22 cellular contexts compared by ENCODE assay signal in genomic region chr20:56574531-56575142, GRCh38. TPM values are rescaled to one million over a fixed set of nuclear protein-coding genes. Genes with fewer than 3 reads are reported as not detected.
A peak's percentile ranks its signal among the peaks of the same experiment; 100 is the strongest.
DNase-seq lines count a peak whose midpoint lies in the region; ATAC-seq, FAIRE-seq and TF ChIP-seq lines count a peak whose summit lies in the region.
"Had no signal": no experiment of that assay in that cellular context is flagged by ENCODE, and none has a peak within 500 bp of the region (broad histone marks: within the 10 kb centered on the region; RNA-seq: fewer than 3 reads in every experiment).

No MANE protein-coding gene starts in this region.

- 65 to 75% (median 73%) methylated on average over 7 to 10 of the region's 10 CpGs for WGBS in spleen, 5 donors

- TF ChIP-seq CTCF in HCT116 (IDR thresholded peaks at IDR 0.05 in 2 of 3, conservative IDR thresholded peaks at IDR 0.05 in 1 of 3; ENCODE audit: borderline replicate concordance in 1 of 3, insufficient read depth in 1 of 3, low read depth in 2 of 3, low read length in 2 of 3) (no peak), WERI-Rb-1 (IDR thresholded peaks at IDR 0.05; ENCODE audit: low read depth, low read length) (no peak), foreskin keratinocyte (conservative IDR thresholded peaks at IDR 0.05) (no peak), spleen (IDR thresholded peaks at IDR 0.05 in 8 of 11, conservative IDR thresholded peaks at IDR 0.05 in 3 of 11) (no peak)

- no peak for FAIRE-seq in HTR-8/SVneo (lab: Jason Lieb, UNC)

- H3K4me3 ChIP-seq in HCT116 (replicated peaks in 1 of 2; ENCODE audit: low read depth in 1 of 2, low read length in 2 of 2) = no peak overlapping the region
- H3K4me3 ChIP-seq in WERI-Rb-1 (ENCODE audit: low read depth, low read length) = no peak overlapping the region
- H3K4me3 ChIP-seq in spleen = no peak overlapping the region
- H3K4me3 ChIP-seq in effector memory CD4-positive, alpha-beta T cell (ENCODE audit: insufficient read depth, low read depth, low read length, poor library complexity, severe bottlenecking) = no peak overlapping the region
- H3K4me3 ChIP-seq: heart left ventricle, lower lobe of right lung had no signal

- no peak for TF ChIP-seq POLR2A in HCT116 (IDR thresholded peaks at IDR 0.05; ENCODE audit: borderline replicate concordance, extremely low read depth, insufficient read depth, insufficient read length)
- TF ChIP-seq POLR2A in spleen (IDR thresholded peaks at IDR 0.05) = no peak

- peak overlapping the region; percentile 36 for H3K4me2 ChIP-seq in HCT116 (ENCODE audit: low read length)

- no peak overlapping the region for H3K9ac ChIP-seq in HCT116 (ENCODE audit: low read length)

- H3K4me1 ChIP-seq in HCT116 (ENCODE audit: control insufficient read depth in 1 of 2, insufficient read depth in 2 of 2, low read length in 2 of 2) (peaks cover 4 to 27% of the 10 kb centered on the region in 2 experiments; a peak in 2 of 4 replicates), foreskin keratinocyte (no peaks in the 10 kb centered on the region), spleen (no peaks in the 10 kb centered on the region)
- H3K4me1 ChIP-seq in effector memory CD4-positive, alpha-beta T cell (ENCODE audit: control insufficient read depth, insufficient read depth, low read length, poor library complexity, severe bottlenecking) = no peaks in the 10 kb centered on the region
- H3K4me1 ChIP-seq: heart left ventricle, lower lobe of right lung had no signal

- CTCF ChIA-PET in HCT116 (lab: Charles Lee) = no interaction called here

- H2AFZ ChIP-seq in HCT116 (ENCODE audit: low read depth, low read length, poor library complexity, severe bottlenecking) = peak overlapping the region; percentile 35

- RAD21 ChIA-PET in HCT116 (lab: Charles Lee; ENCODE audit: low non-redundant PET in 1 of 2, low total read pairs in 2 of 2, uncharacterized antibody in 2 of 2, unreplicated experiment in 2 of 2) = no interaction called here

- H3K36me3 ChIP-seq in HCT116 (ENCODE audit: control insufficient read depth in 1 of 2, insufficient read depth in 2 of 2, low read length in 2 of 2) = no peaks in the 10 kb centered on the region
- H3K36me3 ChIP-seq in WERI-Rb-1 = no peaks in the 10 kb centered on the region
- H3K36me3 ChIP-seq in spleen = no peaks in the 10 kb centered on the region
- no peaks in the 10 kb centered on the region for H3K36me3 ChIP-seq in effector memory CD4-positive, alpha-beta T cell (ENCODE audit: control insufficient read depth, insufficient read depth, low read length)
- H3K36me3 ChIP-seq: heart left ventricle, lower lobe of right lung had no signal

- H3K79me2 ChIP-seq in HCT116 (ENCODE audit: insufficient read depth, low read length) = no peaks in the 10 kb centered on the region

- intact Hi-C loops in HCT116 (cut with micrococcal nuclease) = loop anchor here (5.0 kb wide), 1 partner anchor 1922 kb away; no protein-coding TSS in a partner anchor
- intact Hi-C loops in spleen (cut with DNase I; ENCODE audit: low total_unique reads) = no loop called here

- POLR2A ChIA-PET in HCT116 (lab: Charles Lee) = interaction anchor here (0.8 kb wide), 1 partner anchor 24 kb away, joined by 3 read pairs; no protein-coding TSS in a partner anchor

- H3K9me3 ChIP-seq in HCT116 (ENCODE audit: control insufficient read depth in 1 of 2, insufficient read depth in 1 of 2, low read depth in 1 of 2, low read length in 2 of 2) = no peaks in the 10 kb centered on the region
- H3K9me3 ChIP-seq in WERI-Rb-1 (ENCODE audit: severe bottlenecking) = no peaks in the 10 kb centered on the region
- peaks cover 0 to 5% (median 0%) of the 10 kb centered on the region in 8 donors for H3K9me3 ChIP-seq in spleen
- no peaks in the 10 kb centered on the region for H3K9me3 ChIP-seq in effector memory CD4-positive, alpha-beta T cell (ENCODE audit: control insufficient read depth, low read length)
- H3K9me3 ChIP-seq: heart left ventricle, lower lobe of right lung had no signal

- H3K27me3 ChIP-seq in HCT116 (ENCODE audit: insufficient read depth, low read length) (no peaks in the 10 kb centered on the region), WERI-Rb-1 (ENCODE audit: insufficient read depth, low read depth, severe bottlenecking) (peaks cover 13% of the 10 kb centered on the region), foreskin keratinocyte (no peaks in the 10 kb centered on the region), spleen (replicated peaks in 1 of 7) (peaks cover 0 to 21% (median 0%) of the 10 kb centered on the region in 7 donors)
- no peaks in the 10 kb centered on the region for H3K27me3 ChIP-seq in effector memory CD4-positive, alpha-beta T cell (replicated peaks; ENCODE audit: control insufficient read depth, insufficient read depth, low read length, poor library complexity, severe bottlenecking)
- H3K27me3 ChIP-seq: heart left ventricle had no signal

- BruUV-seq in HCT116 (replicated peaks; lab: Mats Ljungman, UMichigan) = no TSS peak

- ATAC-seq in HCT116 (peak; percentile 51; the same call in 1 of the 2 replicates), foreskin keratinocyte (peak; percentile 78), HG02852 (IDR thresholded peaks at IDR 0.05; ENCODE audit: unreplicated experiment) (no peak), HG02973 (IDR thresholded peaks at IDR 0.05; ENCODE audit: unreplicated experiment) (no peak)
- ATAC-seq: activated CD4-positive, alpha-beta T cell treated with anti-CD3 and anti-CD28 coated beads for 36 hours; activated T-cell treated with anti-CD3 and anti-CD28 coated beads, Interleukin-2, amount 50 U/mL, for 72 hours; heart left ventricle; lower lobe of right lung had no signal

- no peak overlapping the region for H3K27ac ChIP-seq in HCT116 (ENCODE audit: low read depth, low read length)
- H3K27ac ChIP-seq in WERI-Rb-1 = peak overlapping the region; percentile 74
- no peak overlapping the region for H3K27ac ChIP-seq in foreskin keratinocyte
- H3K27ac ChIP-seq in spleen = no peak overlapping the region
- H3K27ac ChIP-seq in effector memory CD4-positive, alpha-beta T cell (ENCODE audit: insufficient read depth, low read length, poor library complexity, severe bottlenecking) = no peak overlapping the region
- H3K27ac ChIP-seq: heart left ventricle, lower lobe of right lung had no signal

- DNase-seq in HCT116 (ENCODE audit: low read depth, low spot score) = no peak
- DNase-seq in WERI-Rb-1 = peak; percentile 13
- DNase-seq in foreskin keratinocyte = peak; percentile 58 to 85
- DNase-seq in spleen = peak; percentile 40
- DNase-seq in HTR-8/SVneo (ENCODE audit: insufficient read length, low spot score) = no peak
- no peak for DNase-seq in effector memory CD4-positive, alpha-beta T cell
- DNase-seq: activated CD4-positive, alpha-beta T cell treated with anti-CD3 and anti-CD28 coated beads for 36 hours; activated naive CD4-positive, alpha-beta T cell treated with anti-CD3 and anti-CD28 coated beads, Interleukin-2, amount 10 ng/mL, durations not matched to agents 7 days and 5 days; activated T-cell treated with anti-CD3 and anti-CD28 coated beads, Interleukin-2, amount 50 U/mL, for 72 hours; CD4-positive, CD25-positive, alpha-beta regulatory T cell; GF-D8; heart left ventricle; lower lobe of right lung; NCI-H1417; NCI-H69; nucleus accumbens; SHP77 had no signal

- H4K20me1 ChIP-seq in HCT116 (ENCODE audit: insufficient read depth) = no peaks in the 10 kb centered on the region

- H3K9me2 ChIP-seq in HCT116 (ENCODE audit: insufficient read depth) = no peaks in the 10 kb centered on the region

- no peak for TF ChIP-seq RAD21 in HCT116 (IDR thresholded peaks at IDR 0.05; ENCODE audit: low read depth)

TF ChIP-seq in HCT116, 20 proteins besides CTCF, POLR2A, EP300 and RAD21 (continues in another document):
- no peak for TF ChIP-seq CEBPB (IDR thresholded peaks at IDR 0.05; ENCODE audit: low read depth)
- no peak for TF ChIP-seq MAX (IDR thresholded peaks at IDR 0.05)
- no peak for TF ChIP-seq EGR1 (IDR thresholded peaks at IDR 0.05; ENCODE audit: low read depth)
- TF ChIP-seq POLR2AphosphoS5 (IDR thresholded peaks at IDR 0.05; ENCODE audit: low read depth, low read length) = no peak
- no peak for TF ChIP-seq FOSL1 (IDR thresholded peaks at IDR 0.05; ENCODE audit: low read depth)
- no peak for TF ChIP-seq ZBTB33 (IDR thresholded peaks at IDR 0.05; ENCODE audit: extremely low read depth, insufficient replicate concordance, low read length)
- no peak for TF ChIP-seq EZH2 (IDR thresholded peaks at IDR 0.05)

RNA-seq across cellular contexts. Expression of gene FAM209B, which starts 41.6 kb away (rescaled TPM):
- total RNA-seq in HCT116 (2021; ENCODE audit: unreplicated experiment) (not detected), foreskin keratinocyte (0.53 and 0.71 TPM in 2 replicates), spleen (1 to 10 TPM in 3 of 7 donors, under 1 TPM in 1, not detected in 3; 0.97 to 1.9 (median 1.6) TPM)
- polyA plus RNA-seq in HCT116 (2012) = 0.26 and 0.30 TPM in 2 replicates
- polyA plus RNA-seq in foreskin keratinocyte (0.40 and 0.54 TPM in 2 replicates), spleen (1 to 10 TPM; 1.4 to 5.8 (median 3.3) TPM)
- total RNA-seq: renal cortical epithelial cell, temporal lobe had no signal

RNA-seq across cellular contexts. Expression of gene FAM209A, which starts 50.1 kb away (rescaled TPM):
- total RNA-seq in HCT116 (2021; ENCODE audit: unreplicated experiment) (0.34 TPM), foreskin keratinocyte (0.31 TPM in 1 of 2 replicates, not detected in the other), spleen (1 to 10 TPM in 6 of 7 donors, not detected in 1; 1.2 to 4.3 (median 2.1) TPM)
- polyA plus RNA-seq in HCT116 (2012) = 0.29 and 0.34 TPM in 2 replicates
- polyA plus RNA-seq in foreskin keratinocyte (0.06 TPM in 1 of 2 replicates, not detected in the other), spleen (1 to 10 TPM in 2 of 3 donors, under 1 TPM in 1; 0.59 to 2.0 (median 1.1) TPM)
- total RNA-seq: renal cortical epithelial cell, temporal lobe had no signal
- polyA plus RNA-seq: heart left ventricle had no signal

RNA-seq across cellular contexts. Expression of gene TFAP2C, which starts 54.5 kb away (rescaled TPM):
- total RNA-seq in HCT116 (2021; ENCODE audit: unreplicated experiment) (6.9 TPM), foreskin keratinocyte (16.3 and 16.4 TPM in 2 replicates), spleen (under 1 TPM in 1 of 7 donors, not detected in 6; 0.16 TPM)
- polyA plus RNA-seq in HCT116 (2012) = 3.5 and 4.1 TPM in 2 replicates
- polyA plus RNA-seq in foreskin keratinocyte (7.7 and 9.3 TPM in 2 replicates), spleen (under 1 TPM in 2 of 3 donors, not detected in 1; 0.03 to 0.10 TPM)
- total RNA-seq: activated CD4-positive, alpha-beta T cell treated with anti-CD3 and anti-CD28 coated beads for 36 hours; CD4-positive, CD25-positive, alpha-beta regulatory T cell; renal cortical epithelial cell had no signal
- polyA plus RNA-seq: aorta; CD4-positive, CD25-positive, alpha-beta regulatory T cell; heart left ventricle had no signal

Comparison
In these comparisons a context has a peak if more than half of its experiments do, and no peak if none do; other contexts are left out.
1. ATAC-seq: peak in HCT116 (single experiment) and foreskin keratinocyte (single experiment); none in HG02852 (single experiment) and HG02973 (single experiment).
2. DNase-seq: peak in WERI-Rb-1 (single experiment), foreskin keratinocyte (2 of 2) and spleen (single experiment); none in HCT116 (single experiment), HTR-8/SVneo (single experiment) and effector memory CD4-positive, alpha-beta T cell (0 of 3).